7 cellular contexts compared by ENCODE assay signal in the genomic region with DNA sequence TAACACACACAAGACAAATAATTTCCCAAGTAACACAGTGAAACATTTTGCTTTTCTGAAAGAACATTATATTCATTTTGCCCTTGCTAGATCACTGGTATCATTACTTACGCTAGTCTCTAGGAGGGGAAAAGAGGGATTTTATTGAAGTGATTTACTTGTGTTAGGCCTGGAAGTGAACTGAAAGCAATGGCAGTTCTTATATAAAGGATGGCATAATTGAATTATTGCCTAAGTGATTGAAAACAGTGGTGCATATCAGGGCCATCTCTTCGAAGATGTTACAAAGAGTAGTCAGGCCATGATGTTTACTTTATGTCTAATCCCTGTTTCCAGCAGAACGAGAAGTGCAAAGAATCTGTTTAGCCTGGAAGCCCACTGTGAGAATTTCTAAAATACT. TPM values are rescaled to one million over a fixed set of nuclear protein-coding genes. Genes with fewer than 3 reads are reported as not detected.
"Had no signal": no experiment of that assay in that cellular context is flagged by ENCODE, and none has a peak within 500 bp of the region (broad histone marks: within the 10 kb centered on the region; RNA-seq: fewer than 3 reads in every experiment).

No MANE protein-coding gene starts in this region.

RNA-seq across cellular contexts. Expression of gene TBX20, which starts 38.8 kb away (rescaled TPM):
- total RNA-seq: activated CD8-positive, alpha-beta memory T cell treated with anti-CD3 and anti-CD28 coated beads for 36 hours; activated CD8-positive, alpha-beta T cell treated with anti-CD3 and anti-CD28 coated beads for 36 hours; activated naive CD4-positive, alpha-beta T cell treated with anti-CD3 and anti-CD28 coated beads for 36 hours; activated naive CD4-positive, alpha-beta T cell treated with anti-CD3 and anti-CD28 coated beads, Interleukin-2, amount 50 U/mL, for 72 hours; aorta; body of pancreas; chondrocyte had no signal
